In the genomic region with DNA sequence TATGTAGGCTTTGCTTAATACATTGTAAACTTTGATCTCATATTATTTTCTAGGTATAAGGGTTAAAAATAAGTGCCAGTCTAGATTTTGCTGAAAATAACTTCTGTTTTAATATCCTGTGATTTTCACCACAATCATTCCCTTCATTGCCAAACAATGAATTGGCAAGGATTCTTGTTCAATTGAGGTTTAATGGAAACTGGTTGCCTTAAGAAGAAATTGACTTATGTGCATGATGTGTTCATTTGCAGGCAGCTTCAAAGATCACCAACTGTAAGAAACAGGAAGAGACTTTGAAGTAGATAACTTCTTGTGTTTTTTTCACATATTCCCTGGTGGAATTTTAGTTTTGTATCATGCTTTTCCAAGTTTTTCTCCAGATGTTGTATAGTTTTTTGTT, we compare ENCODE assay signal across 23 cellular contexts.
"Had no signal": no experiment of that assay in that cellular context is flagged by ENCODE, and none has a peak within 500 bp of the region (broad histone marks: within the 10 kb centered on the region; RNA-seq: fewer than 3 reads in every experiment).

No MANE protein-coding gene starts in this region.

- H3K4me3 Mint-ChIP-seq: activated naive CD8-positive, alpha-beta T cell treated with anti-CD3 and anti-CD28 coated beads, Interleukin-2, amount 10 ng/mL, durations not matched to agents 7 days and 5 days; activated T-cell treated with anti-CD3 and anti-CD28 coated beads, Interleukin-2, amount 50 U/mL, for 4 hours; dendritic cell treated with granulocyte-macrophage colony-stimulating factor and Interleukin-4, amounts not matched to agents 40 ng/mL and 50 ng/mL, for 4 days; immature natural killer cell; naive thymus-derived CD4-positive, alpha-beta T cell; neural progenitor cell; T-helper 17 cell had no signal

- H3K36me3 Mint-ChIP-seq: activated naive CD8-positive, alpha-beta T cell treated with anti-CD3 and anti-CD28 coated beads, Interleukin-2, amount 10 ng/mL, durations not matched to agents 7 days and 5 days; immature natural killer cell; naive thymus-derived CD4-positive, alpha-beta T cell; neural progenitor cell had no signal

- DNase-seq: activated CD4-positive, alpha-beta T cell treated with anti-CD3 and anti-CD28 coated beads for 4 hours; activated CD4-positive, alpha-beta T cell treated with anti-CD3 and anti-CD28 coated beads, Interleukin-2, amount 50 U/mL, for 48 hours; activated CD4-positive, CD25-positive, alpha-beta regulatory T cell; activated CD8-positive, alpha-beta memory T cell treated with anti-CD3 and anti-CD28 coated beads, Interleukin-2, amount 50 U/mL, for 48 hours; activated naive CD4-positive, alpha-beta T cell treated with Interleukin-2 at 50 U/mL for 16 hours; activated naive CD8-positive, alpha-beta T cell treated with anti-CD3 and anti-CD28 coated beads, Interleukin-2, amount 10 ng/mL, durations not matched to agents 7 days and 5 days; activated T-cell treated with anti-CD3 and anti-CD28 coated beads, Interleukin-2, amount 50 U/mL, for 4 hours; amniotic stem cell; effector memory CD4-positive, alpha-beta T cell; immature natural killer cell; left lung; naive thymus-derived CD4-positive, alpha-beta T cell; stimulated activated CD4-positive, alpha-beta T cell treated with anti-CD3 and anti-CD28 coated beads, Interleukin-4, amount 100 ng/mL, for 4 hours; stimulated activated naive CD8-positive, alpha-beta T cell treated with anti-CD3 and anti-CD28 coated beads, Interleukin-15, Interleukin-2, amounts not matched to agents 100 U/mL and 50 U/mL, for 24 hours; SW 1271; T-helper 17 cell; upper lobe of left lung had no signal

- H3K27me3 ChIP-seq: cardiac muscle cell, esophagus muscularis mucosa, left lung, neural progenitor cell, upper lobe of left lung had no signal

- H3K9me3 Mint-ChIP-seq: activated T-cell treated with anti-CD3 and anti-CD28 coated beads, Interleukin-2, amount 50 U/mL, for 4 hours; neural progenitor cell had no signal

- H3K4me1 Mint-ChIP-seq: activated naive CD8-positive, alpha-beta T cell treated with anti-CD3 and anti-CD28 coated beads, Interleukin-2, amount 10 ng/mL, durations not matched to agents 7 days and 5 days; immature natural killer cell; naive thymus-derived CD4-positive, alpha-beta T cell; neural progenitor cell; T-helper 17 cell had no signal

- H3K4me3 ChIP-seq: cardiac muscle cell, esophagus muscularis mucosa, left lung, lung, neural progenitor cell, upper lobe of left lung had no signal

- H3K27ac Mint-ChIP-seq: activated naive CD8-positive, alpha-beta T cell treated with anti-CD3 and anti-CD28 coated beads, Interleukin-2, amount 10 ng/mL, durations not matched to agents 7 days and 5 days; dendritic cell treated with granulocyte-macrophage colony-stimulating factor and Interleukin-4, amounts not matched to agents 40 ng/mL and 50 ng/mL, for 4 days; immature natural killer cell; naive thymus-derived CD4-positive, alpha-beta T cell; neural progenitor cell; progenitor cell of endocrine pancreas; T-helper 17 cell had no signal

- H3K27ac ChIP-seq: cardiac muscle cell, esophagus muscularis mucosa, left lung, neural progenitor cell, upper lobe of left lung had no signal

- H3K27me3 Mint-ChIP-seq: activated naive CD8-positive, alpha-beta T cell treated with anti-CD3 and anti-CD28 coated beads, Interleukin-2, amount 10 ng/mL, durations not matched to agents 7 days and 5 days; dendritic cell treated with granulocyte-macrophage colony-stimulating factor and Interleukin-4, amounts not matched to agents 40 ng/mL and 50 ng/mL, for 4 days; naive thymus-derived CD4-positive, alpha-beta T cell; progenitor cell of endocrine pancreas; T-helper 17 cell had no signal
